ENCODE assay signal across 17 cellular contexts in genomic region chr6:7111095-7111690, GRCh38. TPM values are rescaled to one million over a fixed set of nuclear protein-coding genes. Genes with fewer than 3 reads are reported as not detected.
A peak's percentile ranks its signal among the peaks of the same experiment; 100 is the strongest.
DNase-seq lines count a peak whose midpoint lies in the region; ATAC-seq, FAIRE-seq and TF ChIP-seq lines count a peak whose summit lies in the region.
"Had no signal": no experiment of that assay in that cellular context is flagged by ENCODE, and none has a peak within 500 bp of the region (broad histone marks: within the 10 kb centered on the region; RNA-seq: fewer than 3 reads in every experiment).

No MANE protein-coding gene starts in this region.

- WGBS in A549 (ENCODE audit: missing lambda C conversion rate), result 82% methylated on average over 4 of the region's 4 CpGs

- H3K9me3 Mint-ChIP-seq in CD4-positive, CD25-positive, alpha-beta regulatory T cell, result peaks cover 0 to 2% (median 0%) of the 10 kb centered on the region in 7 donors
- H3K9me3 Mint-ChIP-seq in memory B cell (no peaks in the 10 kb centered on the region), nephron progenitor cell (no peaks in the 10 kb centered on the region)
- H3K9me3 Mint-ChIP-seq in activated T-helper 1 cell treated with anti-CD3 and anti-CD28 coated beads, Interleukin-12 subunit alpha, Interleukin-12 subunit beta, Interleukin-2, Interleukin-4 antibody, amounts not matched to agents 30 ng/mL and 10 ng/mL and 1 ng/mL, durations not matched to agents 14 hours and 24 hours and 36 hours, result no peaks in the 10 kb centered on the region
- H3K9me3 Mint-ChIP-seq: CD4-positive, alpha-beta memory T cell; dendritic cell treated with granulocyte-macrophage colony-stimulating factor and Interleukin-4, amounts not matched to agents 40 ng/mL and 50 ng/mL, for 4 days had no signal

- H3K36me3 Mint-ChIP-seq in CD4-positive, CD25-positive, alpha-beta regulatory T cell, result no peaks in the 10 kb centered on the region
- no peaks in the 10 kb centered on the region for H3K36me3 Mint-ChIP-seq in memory B cell
- peaks cover 12% of the 10 kb centered on the region for H3K36me3 Mint-ChIP-seq in activated T-helper 1 cell treated with anti-CD3 and anti-CD28 coated beads, Interleukin-12 subunit alpha, Interleukin-12 subunit beta, Interleukin-2, Interleukin-4 antibody, amounts not matched to agents 30 ng/mL and 10 ng/mL and 1 ng/mL, durations not matched to agents 14 hours and 24 hours and 36 hours (ENCODE audit: low read depth)
- no peaks in the 10 kb centered on the region for H3K36me3 Mint-ChIP-seq in nephron progenitor cell (ENCODE audit: low read depth)

- no peak for TF ChIP-seq EP300 in A549 (IDR thresholded peaks at IDR 0.05)

- H3K4me3 Mint-ChIP-seq in CD4-positive, CD25-positive, alpha-beta regulatory T cell, result peak overlapping the region in 2 of 4 donors; percentile 89 to 94
- H3K4me3 Mint-ChIP-seq in memory B cell, result no peak overlapping the region
- H3K4me3 Mint-ChIP-seq in activated T-helper 1 cell treated with anti-CD3 and anti-CD28 coated beads, Interleukin-12 subunit alpha, Interleukin-12 subunit beta, Interleukin-2, Interleukin-4 antibody, amounts not matched to agents 30 ng/mL and 10 ng/mL and 1 ng/mL, durations not matched to agents 14 hours and 24 hours and 36 hours, result no peak overlapping the region
- no peak overlapping the region for H3K4me3 Mint-ChIP-seq in nephron progenitor cell

- CTCF ChIA-PET in A549 (lab: Yijun Ruan, JAX) (no interaction called here), PC-9 (lab: Charles Lee) (no interaction called here)

- H3K79me2 ChIP-seq in PC-9 (ENCODE audit: low read depth), result peaks cover 79% of the 10 kb centered on the region

- peaks cover 13% of the 10 kb centered on the region; the same call in 1 of the 2 replicates for H3F3A ChIP-seq in PC-9 (ENCODE audit: insufficient read depth, low read depth)

- FAIRE-seq in A549 (lab: Jason Lieb, UNC), result no peak
- FAIRE-seq: islet of Langerhans had no signal

- H4K20me1 ChIP-seq in PC-9 (ENCODE audit: insufficient read depth), result peaks cover 7% of the 10 kb centered on the region; the same call in 1 of the 2 replicates

- H3K9me3 ChIP-seq in A549 (no peaks in the 10 kb centered on the region), PC-9 (ENCODE audit: insufficient read depth, low read depth) (no peaks in the 10 kb centered on the region)
- no peaks in the 10 kb centered on the region for H3K9me3 ChIP-seq in CD4-positive, CD25-positive, alpha-beta regulatory T cell (ENCODE audit: control insufficient read depth in 2 of 2, low read length in 2 of 2)
- H3K9me3 ChIP-seq: testis had no signal

- peaks cover 23 to 71% (median 59%) of the 10 kb centered on the region in 4 donors for H3K4me1 Mint-ChIP-seq in CD4-positive, CD25-positive, alpha-beta regulatory T cell
- H3K4me1 Mint-ChIP-seq in memory B cell (peaks cover 48% of the 10 kb centered on the region), nephron progenitor cell (peaks cover 75% of the 10 kb centered on the region)
- H3K4me1 Mint-ChIP-seq in activated T-helper 1 cell treated with anti-CD3 and anti-CD28 coated beads, Interleukin-12 subunit alpha, Interleukin-12 subunit beta, Interleukin-2, Interleukin-4 antibody, amounts not matched to agents 30 ng/mL and 10 ng/mL and 1 ng/mL, durations not matched to agents 14 hours and 24 hours and 36 hours (ENCODE audit: low read depth), result peaks cover 58% of the 10 kb centered on the region

- POLR2A ChIA-PET in A549 (lab: Yijun Ruan, JAX) (no interaction called here), PC-9 (lab: Charles Lee; ENCODE audit: unreplicated experiment) (no interaction called here)

- no peak for ATAC-seq in A549
- no peak for ATAC-seq in CD4-positive, CD25-positive, alpha-beta regulatory T cell (ENCODE audit: low read depth in 2 of 2)
- no peak for ATAC-seq in memory B cell (ENCODE audit: low read depth)

- H3K27me3 Mint-ChIP-seq in CD4-positive, CD25-positive, alpha-beta regulatory T cell, result no peaks in the 10 kb centered on the region
- H3K27me3 Mint-ChIP-seq in memory B cell (no peaks in the 10 kb centered on the region), nephron progenitor cell (ENCODE audit: low read depth, poor library complexity) (peaks cover 5% of the 10 kb centered on the region)
- peaks cover 12% of the 10 kb centered on the region for H3K27me3 Mint-ChIP-seq in activated T-helper 1 cell treated with anti-CD3 and anti-CD28 coated beads, Interleukin-12 subunit alpha, Interleukin-12 subunit beta, Interleukin-2, Interleukin-4 antibody, amounts not matched to agents 30 ng/mL and 10 ng/mL and 1 ng/mL, durations not matched to agents 14 hours and 24 hours and 36 hours (ENCODE audit: insufficient read depth)
- H3K27me3 Mint-ChIP-seq: CD4-positive, alpha-beta memory T cell; dendritic cell treated with granulocyte-macrophage colony-stimulating factor and Interleukin-4, amounts not matched to agents 40 ng/mL and 50 ng/mL, for 4 days had no signal

- H3K27ac ChIP-seq in A549 (no peak overlapping the region), PC-9 (0 out of 2 replicates have a peak overlapping the region, but pooled peaks have one; percentile 67)
- peak overlapping the region; percentile 37 for H3K27ac ChIP-seq in CD4-positive, CD25-positive, alpha-beta regulatory T cell (ENCODE audit: insufficient read depth, low read length, poor library complexity, severe bottlenecking)

- peak overlapping the region; percentile 88 to 95 (median 93) for H3K27ac Mint-ChIP-seq in CD4-positive, CD25-positive, alpha-beta regulatory T cell
- H3K27ac Mint-ChIP-seq in memory B cell, result peak overlapping the region; percentile 96
- no peak overlapping the region for H3K27ac Mint-ChIP-seq in activated T-helper 1 cell treated with anti-CD3 and anti-CD28 coated beads, Interleukin-12 subunit alpha, Interleukin-12 subunit beta, Interleukin-2, Interleukin-4 antibody, amounts not matched to agents 30 ng/mL and 10 ng/mL and 1 ng/mL, durations not matched to agents 14 hours and 24 hours and 36 hours
- no peak overlapping the region for H3K27ac Mint-ChIP-seq in nephron progenitor cell

- TF ChIP-seq POLR2A in A549 (IDR thresholded peaks at IDR 0.05; ENCODE audit: low read length), result no peak

- TF ChIP-seq RAD21 in A549 (conservative IDR thresholded peaks at IDR 0.05 in 1 of 2, IDR thresholded peaks at IDR 0.05 in 1 of 2), result no peak

- intact Hi-C loops in PC-9 (cut with micrococcal nuclease; ENCODE audit: unreplicated experiment), result no loop called here
- intact Hi-C loops in activated T-helper 1 cell treated with anti-CD3 and anti-CD28 coated beads, Interleukin-12 subunit alpha, Interleukin-12 subunit beta, Interleukin-2, Interleukin-4 antibody, amounts not matched to agents 30 ng/mL and 10 ng/mL and 1 ng/mL, durations not matched to agents 14 hours and 24 hours and 36 hours (cut with micrococcal nuclease), result no loop called here

- H3K4me3 ChIP-seq in A549 (no peak overlapping the region), PC-9 (no peak overlapping the region)
- peak overlapping the region; percentile 83 for H3K4me3 ChIP-seq in CD4-positive, CD25-positive, alpha-beta regulatory T cell (ENCODE audit: low read depth, low read length)
- H3K4me3 ChIP-seq: testis had no signal

- H3K4me2 ChIP-seq in A549, result peak overlapping the region; percentile 81
- peak overlapping the region; percentile 87 for H3K4me2 ChIP-seq in PC-9

- H3K9me2 ChIP-seq in PC-9 (ENCODE audit: insufficient read depth), result no peaks in the 10 kb centered on the region

- peaks cover 65% of the 10 kb centered on the region for H3K4me1 ChIP-seq in A549
- peaks cover 43% of the 10 kb centered on the region for H3K4me1 ChIP-seq in CD4-positive, CD25-positive, alpha-beta regulatory T cell (ENCODE audit: control insufficient read depth, insufficient read depth, low read length, poor library complexity, severe bottlenecking)
- H3K4me1 ChIP-seq in PC-9 (replicated peaks; ENCODE audit: insufficient read depth), result peaks cover 41% of the 10 kb centered on the region

- no TSS peak for BruUV-seq in PC-9 (replicated peaks; lab: Mats Ljungman, UMichigan)

- no peak for TF ChIP-seq CTCF in A549 (IDR thresholded peaks at IDR 0.05)
- TF ChIP-seq CTCF in PC-9 (conservative IDR thresholded peaks at IDR 0.05), result no peak
- TF ChIP-seq CTCF in nephron progenitor cell (IDR thresholded peaks at IDR 0.05), result no peak

- no peaks in the 10 kb centered on the region for H3K27me3 ChIP-seq in CD4-positive, CD25-positive, alpha-beta regulatory T cell (ENCODE audit: control insufficient read depth, insufficient read depth, low read length)
- no peaks in the 10 kb centered on the region for H3K27me3 ChIP-seq in PC-9 (ENCODE audit: insufficient read depth, low read depth)
- H3K27me3 ChIP-seq: testis had no signal

- DNase-seq in A549 (ENCODE audit: low read depth in 1 of 2, low spot score in 1 of 2) (no peak), PC-9 (no peak), memory B cell (ENCODE audit: low spot score in 2 of 2) (no peak), globus pallidus (ENCODE audit: low spot score) (no peak), nephron progenitor cell (no peak), OCI-M2 (lab: John Stamatoyannopoulos, UW; ENCODE audit: unreplicated experiment) (no peak)
- no peak for DNase-seq in CD4-positive, CD25-positive, alpha-beta regulatory T cell
- DNase-seq in activated T-helper 1 cell treated with anti-CD3 and anti-CD28 coated beads, Interleukin-12 subunit alpha, Interleukin-12 subunit beta, Interleukin-2, Interleukin-4 antibody, amounts not matched to agents 30 ng/mL and 10 ng/mL and 1 ng/mL, durations not matched to agents 14 hours and 24 hours and 36 hours (ENCODE audit: low spot score), result no peak
- DNase-seq: amygdala; CD4-positive, alpha-beta memory T cell; KG1; NCI-H1694 treated with DMSO at 0.1 percent for 48 hours; NCI-H748 treated with DMSO at 0.1 percent for 48 hours; SHP77 treated with DMSO at 0.1 percent for 48 hours; testis had no signal

- H2AFZ ChIP-seq in PC-9, result no peak overlapping the region

- no peaks in the 10 kb centered on the region for H3K36me3 ChIP-seq in CD4-positive, CD25-positive, alpha-beta regulatory T cell (ENCODE audit: control insufficient read depth, insufficient read depth, low read length)
- no peaks in the 10 kb centered on the region for H3K36me3 ChIP-seq in PC-9 (ENCODE audit: low read depth)

TF ChIP-seq in A549, 52 proteins besides CTCF, POLR2A, EP300 and RAD21 (continues in another document):
- no peak for TF ChIP-seq POLR2AphosphoS2 (conservative IDR thresholded peaks at IDR 0.05; ENCODE audit: low read length)
- no peak for TF ChIP-seq FOSB (CRISPR knock-in tag; IDR thresholded peaks at IDR 0.05)

RNA-seq across cellular contexts. Expression of gene RREB1, which starts 3.4 kb away (rescaled TPM):
- 2.2 and 4.8 TPM in 2 replicates for polyA plus RNA-seq in A549 (2011; rRNA removed)
- 1.5 and 2.1 TPM in 2 replicates for polyA plus RNA-seq in A549 (2012; cell fraction: cytosol; rRNA removed)
- polyA plus RNA-seq in A549 (2012; cell fraction: nucleus; rRNA removed), result 6.1 and 6.8 TPM in 2 replicates
- 4.6 to 5.0 TPM (median 4.8 TPM) in 3 replicates for polyA plus RNA-seq in A549 (2017; fragmentation: RNase III; extraction: RNeasy Plus Mini Kit Qiagen cat#74134 plus additional on column Dnase treatment)
- polyA minus RNA-seq in A549 (2011; rRNA and poly(A)+ RNA removed), result 30.5 and 38.8 TPM in 2 replicates
- total RNA-seq in CD4-positive, CD25-positive, alpha-beta regulatory T cell, result 45.2 TPM
- polyA plus RNA-seq in CD4-positive, CD25-positive, alpha-beta regulatory T cell, result 1 to 10 TPM; 1.2 to 3.8 (median 2.1) TPM
- 29.2 and 38.4 TPM in 2 replicates for total RNA-seq in PC-9 (2021)
- total RNA-seq in activated T-helper 1 cell treated with anti-CD3 and anti-CD28 coated beads, Interleukin-12 subunit alpha, Interleukin-12 subunit beta, Interleukin-2, Interleukin-4 antibody, amounts not matched to agents 30 ng/mL and 10 ng/mL and 1 ng/mL, durations not matched to agents 14 hours and 24 hours and 36 hours, result 12.3 and 12.7 TPM in 2 replicates

Comparison
In these comparisons a context has a peak if more than half of its experiments do, and no peak if none do; other contexts are left out.
1. H3K27ac ChIP-seq: peak in CD4-positive, CD25-positive, alpha-beta regulatory T cell (single experiment) and PC-9 (single experiment); none in A549 (0 of 2).
2. H3K27ac Mint-ChIP-seq: peak in CD4-positive, CD25-positive, alpha-beta regulatory T cell (3 of 3) and memory B cell (single experiment); none in activated T-helper 1 cell treated with anti-CD3 and anti-CD28 coated beads, Interleukin-12 subunit alpha, Interleukin-12 subunit beta, Interleukin-2, Interleukin-4 antibody, amounts not matched to agents 30 ng/mL and 10 ng/mL and 1 ng/mL, durations not matched to agents 14 hours and 24 hours and 36 hours (single experiment) and nephron progenitor cell (single experiment).